In genomic region chr11:46304605-46305004, GRCh38 we compare ENCODE assay signal across 1 cellular context.
TF ChIP-seq lines count a peak whose summit lies in the region.

No MANE protein-coding gene starts in this region.

TF ChIP-seq in HepG2, 621 proteins besides CTCF, POLR2A, EP300 and RAD21:
- TF ChIP-seq ZNF770 (CRISPR knock-in tag; IDR thresholded peaks at IDR 0.05), result peak; percentile 94
- no peak for TF ChIP-seq NFKB2 (CRISPR knock-in tag; IDR thresholded peaks at IDR 0.05; ENCODE audit: borderline replicate concordance)
